20 cellular contexts compared by ENCODE assay signal in genomic region chr10:24299587-24300258, GRCh38.
DNase-seq lines count a peak whose midpoint lies in the region; ATAC-seq, FAIRE-seq and TF ChIP-seq lines count a peak whose summit lies in the region.
"Had no signal": no experiment of that assay in that cellular context is flagged by ENCODE, and none has a peak within 500 bp of the region (broad histone marks: within the 10 kb centered on the region; RNA-seq: fewer than 3 reads in every experiment).

No MANE protein-coding gene starts in this region.

- no peaks in the 10 kb centered on the region for H3K4me1 ChIP-seq in GM23248 (ENCODE audit: insufficient read depth)

- WGBS in GM23248 (ENCODE audit: low coverage in 1 of 2, low lambda C conversion rate in 2 of 2, missing lambda C conversion rate in 2 of 2), 2 experiments = 77 to 83% methylated on average over 6 of the region's 6 CpGs

- ATAC-seq in GM19328 (IDR thresholded peaks at IDR 0.05; ENCODE audit: unreplicated experiment) = no peak
- no peak for ATAC-seq in HG03565 (IDR thresholded peaks at IDR 0.05; ENCODE audit: unreplicated experiment)
- ATAC-seq: activated CD8-positive, alpha-beta T cell treated with anti-CD3 and anti-CD28 coated beads, Interleukin-2, amount 10 ng/mL, durations not matched to agents 7 days and 5 days; heart left ventricle had no signal

- H3K36me3 ChIP-seq in GM23248 (ENCODE audit: low read depth) = no peaks in the 10 kb centered on the region
- H3K36me3 ChIP-seq: heart left ventricle, left ventricle myocardium inferior, tibial artery had no signal

- no peak overlapping the region for H3K9ac ChIP-seq in GM23248

- no peaks in the 10 kb centered on the region for H3K9me2 ChIP-seq in GM23248 (ENCODE audit: insufficient read depth)

- no peak for TF ChIP-seq POLR2A in H54 (IDR thresholded peaks at IDR 0.05; ENCODE audit: low read depth, low read length)

- H3K79me2 ChIP-seq in GM23248 (ENCODE audit: insufficient read depth) = no peaks in the 10 kb centered on the region

- H3K9me3 ChIP-seq in GM23248 (ENCODE audit: low read depth) = no peaks in the 10 kb centered on the region
- H3K9me3 ChIP-seq: heart left ventricle, left ventricle myocardium inferior, tibial artery had no signal

- no peak for FAIRE-seq in H54 (lab: Jason Lieb, UNC)

- no peak overlapping the region for H2AFZ ChIP-seq in GM23248

- in situ Hi-C loops in ACHN (cut with HindIII; ENCODE audit: low pct_ligation_motif_present, low pct_unique_long_range_greater_than_20kb, low sequenced_read_pairs) (no loop called here), GM23248 (cut with MboI) (no loop called here)

- H3K27ac ChIP-seq in GM23248 (no peak overlapping the region), epithelial cell of prostate (no peak overlapping the region)
- H3K27ac ChIP-seq: heart left ventricle, left ventricle myocardium inferior, tibial artery had no signal

- no peak overlapping the region for H3K4me3 ChIP-seq in GM23248
- H3K4me3 ChIP-seq: heart left ventricle, left ventricle myocardium inferior, tibial artery had no signal

- H3F3A ChIP-seq in GM23248 (ENCODE audit: insufficient read depth) = no peaks in the 10 kb centered on the region

- H4K20me1 ChIP-seq in GM23248 (ENCODE audit: insufficient read depth) = no peaks in the 10 kb centered on the region

- DNase-seq in ACHN (peak; percentile 40), GM23248 (peak; percentile 38), RPMI7951 (ENCODE audit: low read depth) (peak; percentile 10), epithelial cell of prostate (ENCODE audit: low read depth, low spot score) (peak; percentile 2), ecto neural progenitor cell (ENCODE audit: low spot score) (no peak), H54 (ENCODE audit: insufficient read length, low spot score) (no peak)
- DNase-seq: activated CD8-positive, alpha-beta T cell treated with anti-CD3 and anti-CD28 coated beads, Interleukin-2, amount 10 ng/mL, durations not matched to agents 7 days and 5 days; activated naive CD4-positive, alpha-beta T cell; AML-193; DMS 273 treated with DMSO at 0.1 percent for 48 hours; heart left ventricle; left ventricle myocardium inferior; naive B cell; NCI-H2081; NCI-H774; SHP77 treated with DMSO at 0.1 percent for 48 hours; stimulated activated CD8-positive, alpha-beta memory T cell treated with anti-CD3 and anti-CD28 coated beads, Interleukin-4, amount 100 ng/mL, for 48 hours; tibial artery had no signal

- H3K27me3 ChIP-seq in GM23248 (replicated peaks; ENCODE audit: insufficient read depth) = no peaks in the 10 kb centered on the region
- H3K27me3 ChIP-seq: heart left ventricle, tibial artery had no signal

- H3K4me2 ChIP-seq in GM23248 (ENCODE audit: unreplicated experiment) = no peak overlapping the region

Comparison
In these comparisons a context has a peak if more than half of its experiments do, and no peak if none do; other contexts are left out.
1. DNase-seq: peak in ACHN (single experiment), GM23248 (single experiment), RPMI7951 (single experiment) and epithelial cell of prostate (single experiment); none in ecto neural progenitor cell (single experiment) and H54 (single experiment).